ENCODE assay signal across 7 cellular contexts in the genomic region with DNA sequence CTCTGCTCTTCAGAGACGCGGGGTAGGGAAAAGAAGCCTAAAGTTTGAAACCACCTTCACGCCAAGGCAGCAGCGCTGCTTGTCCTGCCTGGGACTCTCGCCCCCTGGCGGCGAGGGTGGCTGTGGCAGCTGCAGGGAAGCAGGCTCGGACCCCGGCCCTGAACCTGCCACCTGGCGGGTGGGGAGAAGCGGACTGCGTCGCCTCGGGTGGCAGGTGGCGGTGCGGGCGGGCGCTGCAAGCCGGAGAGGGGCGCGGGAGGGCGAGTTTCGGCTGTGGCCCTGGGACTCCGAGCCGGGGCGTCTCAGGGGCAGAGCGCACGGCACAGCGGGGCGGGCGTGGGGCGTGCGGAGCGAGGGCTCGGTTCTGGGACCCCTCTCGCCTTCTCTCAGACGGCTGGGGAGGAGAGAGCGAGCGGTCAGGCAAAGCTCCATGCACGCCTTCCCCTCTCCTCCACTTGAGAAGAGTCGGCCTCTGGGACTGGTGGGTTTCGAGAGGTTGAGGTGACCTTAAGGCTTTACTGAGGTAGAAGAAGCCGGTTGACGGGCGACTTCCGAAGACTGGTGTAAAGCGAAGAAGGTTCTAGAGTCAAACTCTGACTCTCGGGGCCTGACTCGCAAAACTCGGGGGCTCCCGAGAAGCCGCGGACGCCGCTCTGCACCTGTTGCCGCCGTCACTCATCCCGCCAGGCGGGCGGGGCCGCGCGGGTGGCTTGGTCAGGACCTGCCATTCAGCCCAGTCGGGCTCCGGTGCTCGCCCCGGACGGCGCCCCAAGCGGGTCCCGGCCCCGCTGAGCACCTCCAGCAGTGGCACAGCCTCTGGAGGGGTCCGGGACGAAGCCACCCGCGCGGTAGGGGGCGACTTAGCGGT.
DNase-seq lines count a peak whose midpoint lies in the region; ATAC-seq lines count a peak whose summit lies in the region.

No MANE protein-coding gene starts in this region.

- H3K27ac ChIP-seq in rectal smooth muscle tissue (ENCODE audit: low read depth, low read length): no peak overlapping the region

- ATAC-seq in GM19043 (IDR thresholded peaks at IDR 0.05; ENCODE audit: low read depth, unreplicated experiment) (peak; percentile 56), HG03521 (IDR thresholded peaks at IDR 0.05; ENCODE audit: unreplicated experiment) (peak; percentile 76)

- H3K27me3 ChIP-seq in rectal smooth muscle tissue (ENCODE audit: control insufficient read depth, insufficient read depth, low read length): peaks cover 9% of the 10 kb centered on the region

- no peaks in the 10 kb centered on the region for H3K4me1 ChIP-seq in rectal smooth muscle tissue (ENCODE audit: control insufficient read depth, insufficient read depth, low read length)

- DNase-seq in activated T-cell treated with anti-CD3 and anti-CD28 coated beads, Interleukin-2, amount 50 U/mL, for 48 hours: peak; percentile 80 to 86
- DNase-seq in glomerular visceral epithelial cell (ENCODE audit: extremely low spot score) (peak; percentile 10), amniotic stem cell (lab: John Stamatoyannopoulos, UW) (no peak), NCI-H1105 (lab: John Stamatoyannopoulos, UW) (no peak)

- H3K36me3 ChIP-seq in rectal smooth muscle tissue (ENCODE audit: control insufficient read depth, insufficient read depth, low read length): no peaks in the 10 kb centered on the region

- peak overlapping the region; percentile 63 for H3K4me3 ChIP-seq in rectal smooth muscle tissue (ENCODE audit: low read length)

- H3K9ac ChIP-seq in rectal smooth muscle tissue (ENCODE audit: low read length): no peak overlapping the region

Comparison
In these comparisons a context has a peak if more than half of its experiments do, and no peak if none do; other contexts are left out.
1. DNase-seq: peak in activated T-cell treated with anti-CD3 and anti-CD28 coated beads, Interleukin-2, amount 50 U/mL, for 48 hours (2 of 2) and glomerular visceral epithelial cell (single experiment); none in amniotic stem cell (single experiment) and NCI-H1105 (single experiment).